Comparison of ENCODE assay signal across 8 cellular contexts in genomic region chr19:13985771-13986347, GRCh38. TPM values are rescaled to one million over a fixed set of nuclear protein-coding genes. Genes with fewer than 3 reads are reported as not detected.
A peak's percentile ranks its signal among the peaks of the same experiment; 100 is the strongest.
DNase-seq lines count a peak whose midpoint lies in the region; ATAC-seq, FAIRE-seq and TF ChIP-seq lines count a peak whose summit lies in the region.

No MANE protein-coding gene starts in this region.

- no peak overlapping the region for H3K4me3 ChIP-seq in mucosa of descending colon

- no peaks in the 10 kb centered on the region for H3K36me3 ChIP-seq in mucosa of descending colon (ENCODE audit: low read depth)

- H3K9me3 Mint-ChIP-seq in CD14-positive monocyte = no peaks in the 10 kb centered on the region
- no peaks in the 10 kb centered on the region for H3K9me3 Mint-ChIP-seq in activated naive CD8-positive, alpha-beta T cell treated with anti-CD3 and anti-CD28 coated beads, Interleukin-2, amount 10 ng/mL, durations not matched to agents 7 days and 5 days

- peak overlapping the region; percentile 98 to 99 (median 99) for H3K27ac Mint-ChIP-seq in CD14-positive monocyte
- H3K27ac Mint-ChIP-seq in activated naive CD8-positive, alpha-beta T cell treated with anti-CD3 and anti-CD28 coated beads, Interleukin-2, amount 10 ng/mL, durations not matched to agents 7 days and 5 days = peak overlapping the region; percentile 98

- H3K9me3 ChIP-seq in mucosa of descending colon = no peaks in the 10 kb centered on the region

- FAIRE-seq in HTR-8/SVneo (lab: Jason Lieb, UNC) = peak; percentile 36

- peak overlapping the region; percentile 55 to 79 for H3K4me3 Mint-ChIP-seq in CD14-positive monocyte
- H3K4me3 Mint-ChIP-seq in activated naive CD8-positive, alpha-beta T cell treated with anti-CD3 and anti-CD28 coated beads, Interleukin-2, amount 10 ng/mL, durations not matched to agents 7 days and 5 days = peak overlapping the region; percentile 69

- peaks cover 0 to 7% (median 3%) of the 10 kb centered on the region in 3 donors for H3K27me3 Mint-ChIP-seq in CD14-positive monocyte (ENCODE audit: low read depth in 3 of 3)
- no peaks in the 10 kb centered on the region for H3K27me3 Mint-ChIP-seq in activated naive CD8-positive, alpha-beta T cell treated with anti-CD3 and anti-CD28 coated beads, Interleukin-2, amount 10 ng/mL, durations not matched to agents 7 days and 5 days

- TF ChIP-seq CTCF in CD14-positive monocyte (IDR thresholded peaks at IDR 0.05) (no peak), mucosa of descending colon (IDR thresholded peaks at IDR 0.05) (no peak)

- peaks cover 65% of the 10 kb centered on the region for H3K4me1 Mint-ChIP-seq in CD14-positive monocyte
- peaks cover 64% of the 10 kb centered on the region for H3K4me1 Mint-ChIP-seq in activated naive CD8-positive, alpha-beta T cell treated with anti-CD3 and anti-CD28 coated beads, Interleukin-2, amount 10 ng/mL, durations not matched to agents 7 days and 5 days

- DNase-seq in CD14-positive monocyte (ENCODE audit: low spot score) (no peak), HTR-8/SVneo (ENCODE audit: insufficient read length, low spot score) (no peak), mucosa of descending colon (no peak), T1000 (lab: John Stamatoyannopoulos, UW) (no peak)
- DNase-seq in activated naive CD8-positive, alpha-beta T cell treated with anti-CD3 and anti-CD28 coated beads, Interleukin-2, amount 10 ng/mL, durations not matched to agents 7 days and 5 days = no peak

- intact Hi-C loops in CD14-positive monocyte (cut with micrococcal nuclease) (loop anchor here (2.0 to 5.0 kb wide), 2 partner anchors 19 to 46 kb away; partner anchors contain the start of gene IL27RA (in 1 of the 2)), mucosa of descending colon (cut with DNase I, micrococcal nuclease) (no loop called here)

- H3K4me1 ChIP-seq in mucosa of descending colon (ENCODE audit: low read depth) = peaks cover 2% of the 10 kb centered on the region

- POLR2A ChIA-PET in activated naive CD8-positive, alpha-beta T cell treated with anti-CD3 and anti-CD28 coated beads, Interleukin-2, amount 10 ng/mL, durations not matched to agents 7 days and 5 days (lab: Charles Lee) = interaction anchor here (0.9 to 14.2 kb wide), 9 partner anchors 9 to 103 kb away, joined by 3 to 262 read pairs (median 4); partner anchors contain the start of genes DCAF15, IL27RA and RFX1

- H3K36me3 Mint-ChIP-seq in CD14-positive monocyte = peaks cover 37 to 53% of the 10 kb centered on the region in 2 donors
- peaks cover 11% of the 10 kb centered on the region for H3K36me3 Mint-ChIP-seq in activated naive CD8-positive, alpha-beta T cell treated with anti-CD3 and anti-CD28 coated beads, Interleukin-2, amount 10 ng/mL, durations not matched to agents 7 days and 5 days

- ATAC-seq in GM19025 (IDR thresholded peaks at IDR 0.05; ENCODE audit: low read depth, unreplicated experiment) = peak; percentile 10
- ATAC-seq in activated naive CD8-positive, alpha-beta T cell treated with anti-CD3 and anti-CD28 coated beads, Interleukin-2, amount 10 ng/mL, durations not matched to agents 7 days and 5 days (ENCODE audit: low read depth) = peak; percentile 5
- peak; percentile 15 for ATAC-seq in mucosa of descending colon
- ATAC-seq in HG03039 (IDR thresholded peaks at IDR 0.05; ENCODE audit: unreplicated experiment) = no peak
- no peak for ATAC-seq in GM21381 (IDR thresholded peaks at IDR 0.05; ENCODE audit: unreplicated experiment)

RNA-seq across cellular contexts. Expression of gene RFX1, which starts 20.3 kb away (rescaled TPM):
- under 1 TPM; 0.89 to 0.95 TPM for polyA plus RNA-seq in CD14-positive monocyte
- 10 to 100 TPM; 17.7 to 22.2 TPM for total RNA-seq in activated naive CD8-positive, alpha-beta T cell treated with anti-CD3 and anti-CD28 coated beads, Interleukin-2, amount 10 ng/mL, durations not matched to agents 7 days and 5 days
- total RNA-seq in mucosa of descending colon = 10 to 100 TPM; 15.8 to 17.9 (median 17.1) TPM

RNA-seq across cellular contexts. Expression of gene DCAF15, which starts 33.5 kb away (rescaled TPM):
- polyA plus RNA-seq in CD14-positive monocyte = 1 to 10 TPM; 2.8 to 3.4 TPM
- 100 to 1,000 TPM; 105 to 106 TPM for total RNA-seq in activated naive CD8-positive, alpha-beta T cell treated with anti-CD3 and anti-CD28 coated beads, Interleukin-2, amount 10 ng/mL, durations not matched to agents 7 days and 5 days
- total RNA-seq in mucosa of descending colon = 10 to 100 TPM; 26.4 to 35.2 (median 34.7) TPM

RNA-seq across cellular contexts. Expression of gene RLN3, which starts 42.1 kb away (rescaled TPM):
- polyA plus RNA-seq in CD14-positive monocyte = not detected
- total RNA-seq in activated naive CD8-positive, alpha-beta T cell treated with anti-CD3 and anti-CD28 coated beads, Interleukin-2, amount 10 ng/mL, durations not matched to agents 7 days and 5 days = not detected
- not detected for total RNA-seq in mucosa of descending colon

RNA-seq across cellular contexts. Expression of gene IL27RA, which starts 45.7 kb away (rescaled TPM):
- 10 to 100 TPM; 54.9 to 61.5 TPM for polyA plus RNA-seq in CD14-positive monocyte
- 10 to 100 TPM; 41.6 to 43.8 TPM for total RNA-seq in activated naive CD8-positive, alpha-beta T cell treated with anti-CD3 and anti-CD28 coated beads, Interleukin-2, amount 10 ng/mL, durations not matched to agents 7 days and 5 days
- total RNA-seq in mucosa of descending colon = 1 to 10 TPM; 2.0 to 3.1 (median 2.6) TPM

RNA-seq across cellular contexts. Expression of gene PODNL1, which starts 47.6 kb away (rescaled TPM):
- 1 to 10 TPM; 1.3 to 1.4 TPM for polyA plus RNA-seq in CD14-positive monocyte
- 1 to 10 TPM; 1.2 to 1.4 TPM for total RNA-seq in activated naive CD8-positive, alpha-beta T cell treated with anti-CD3 and anti-CD28 coated beads, Interleukin-2, amount 10 ng/mL, durations not matched to agents 7 days and 5 days
- total RNA-seq in mucosa of descending colon = 1 to 10 TPM; 1.7 to 3.4 (median 2.9) TPM

Comparison
In these comparisons a context has a peak if more than half of its experiments do, and no peak if none do; other contexts are left out.
1. ATAC-seq: peak in GM19025 (single experiment), activated naive CD8-positive, alpha-beta T cell treated with anti-CD3 and anti-CD28 coated beads, Interleukin-2, amount 10 ng/mL, durations not matched to agents 7 days and 5 days (single experiment) and mucosa of descending colon (single experiment); none in HG03039 (single experiment) and GM21381 (single experiment).
2. intact Hi-C loops: an anchor here in CD14-positive monocyte (2.0 to 5.0 kb wide); none called in mucosa of descending colon.